In the genomic region with DNA sequence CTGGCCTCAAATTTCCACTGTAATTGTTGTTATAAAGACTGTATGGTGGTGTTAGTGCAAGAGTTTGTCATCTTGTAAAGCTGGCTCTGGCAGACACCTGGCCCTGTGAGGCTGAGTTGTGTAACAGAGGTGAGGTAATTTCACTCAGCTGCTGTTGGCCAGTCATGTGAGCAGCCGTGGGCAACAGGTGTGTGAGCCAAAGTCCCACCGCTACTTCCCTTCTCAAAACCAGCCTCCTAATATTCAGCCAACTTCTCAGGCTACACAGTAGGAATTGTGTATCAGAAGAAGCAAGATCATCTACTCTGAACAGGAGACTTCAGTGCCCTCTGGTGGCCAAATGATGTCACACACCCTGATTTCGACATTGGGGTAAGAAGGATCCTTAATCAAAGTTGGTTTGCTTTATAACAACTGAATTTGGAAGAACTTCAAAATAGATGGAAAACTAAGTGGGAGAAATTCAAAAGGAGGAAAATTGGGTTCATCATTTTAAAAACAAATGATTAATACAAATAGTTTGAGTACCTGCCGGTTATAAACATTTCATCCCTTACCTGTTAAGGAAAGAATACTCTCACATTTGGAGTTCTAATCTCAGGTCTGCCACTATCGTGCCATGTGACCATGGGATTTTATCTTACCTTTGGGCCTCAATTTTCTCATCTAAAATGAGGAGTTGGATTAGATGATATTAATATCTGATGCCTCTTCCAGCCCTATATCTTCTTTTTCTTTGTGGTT, we compare ENCODE assay signal across 8 cellular contexts. TPM values are rescaled to one million over a fixed set of nuclear protein-coding genes. Genes with fewer than 3 reads are reported as not detected.
A peak's percentile ranks its signal among the peaks of the same experiment; 100 is the strongest.
DNase-seq lines count a peak whose midpoint lies in the region; ATAC-seq and TF ChIP-seq lines count a peak whose summit lies in the region.

No MANE protein-coding gene starts in this region.

- ATAC-seq in GM21723 (IDR thresholded peaks at IDR 0.05; ENCODE audit: unreplicated experiment): no peak

- TF ChIP-seq CTCF in astrocyte of the cerebellum (IDR thresholded peaks at IDR 0.05; ENCODE audit: low read depth, low read length, missing control alignments) (peak; percentile 90), spleen (IDR thresholded peaks at IDR 0.05 in 8 of 11, conservative IDR thresholded peaks at IDR 0.05 in 3 of 11) (peak; percentile 71 to 92 (median 86))

- intact Hi-C loops in spleen (cut with DNase I; ENCODE audit: low total_unique reads): no loop called here

- H3K4me1 ChIP-seq in spleen: peaks cover 7 to 49% (median 37%) of the 10 kb centered on the region in 6 donors

- 13 to 18% (median 14%) methylated on average over 5 of the region's 5 CpGs for WGBS in spleen, 5 donors

- no peak overlapping the region for H3K27ac ChIP-seq in spleen

- DNase-seq in activated gamma-delta T cell treated with Interleukin-2 at 50 U/mL for 16 hours: peak; percentile 75
- no peak for DNase-seq in activated gamma-delta T cell (lab: John Stamatoyannopoulos, UW)
- peak; percentile 17 for DNase-seq in NCI-H146 treated with DMSO at 0.1 percent for 48 hours (lab: John Stamatoyannopoulos, UW; ENCODE audit: unreplicated experiment)
- peak; percentile 34 to 67 (median 60) for DNase-seq in T-helper 2 cell
- DNase-seq in astrocyte of the cerebellum (ENCODE audit: low read depth): peak; percentile 58
- DNase-seq in hypothalamus (lab: John Stamatoyannopoulos, UW): peak in 42 of 51 donors; percentile 4 to 84 (median 45)
- peak; percentile 84 for DNase-seq in spleen

- H3K27me3 ChIP-seq in spleen (replicated peaks in 1 of 7): no peaks in the 10 kb centered on the region

- in situ Hi-C loops in astrocyte of the cerebellum (cut with HindIII; ENCODE audit: low sequenced_read_pairs): no loop called here

- H3K4me3 ChIP-seq in astrocyte of the cerebellum (ENCODE audit: low read depth, low read length): no peak overlapping the region
- H3K4me3 ChIP-seq in spleen: no peak overlapping the region

- H3K9me3 ChIP-seq in spleen: no peaks in the 10 kb centered on the region

- no peaks in the 10 kb centered on the region for H3K36me3 ChIP-seq in spleen

- no peak for TF ChIP-seq POLR2A in spleen (IDR thresholded peaks at IDR 0.05)

RNA-seq across cellular contexts. Expression of gene CREG1, which starts 2.6 kb away (rescaled TPM):
- 100 to 1,000 TPM; 121 to 364 (median 227) TPM for total RNA-seq in spleen
- polyA plus RNA-seq in spleen: 10 to 100 TPM; 40.8 to 74.8 (median 70.4) TPM

RNA-seq across cellular contexts. Expression of gene CD247, which starts 37.8 kb away (rescaled TPM):
- 10 to 100 TPM; 15.8 to 67.1 (median 37.7) TPM for total RNA-seq in spleen
- polyA plus RNA-seq in spleen: 10 to 100 TPM; 16.0 to 17.8 (median 16.3) TPM
